1 cellular context compared by ENCODE assay signal in the genomic region with DNA sequence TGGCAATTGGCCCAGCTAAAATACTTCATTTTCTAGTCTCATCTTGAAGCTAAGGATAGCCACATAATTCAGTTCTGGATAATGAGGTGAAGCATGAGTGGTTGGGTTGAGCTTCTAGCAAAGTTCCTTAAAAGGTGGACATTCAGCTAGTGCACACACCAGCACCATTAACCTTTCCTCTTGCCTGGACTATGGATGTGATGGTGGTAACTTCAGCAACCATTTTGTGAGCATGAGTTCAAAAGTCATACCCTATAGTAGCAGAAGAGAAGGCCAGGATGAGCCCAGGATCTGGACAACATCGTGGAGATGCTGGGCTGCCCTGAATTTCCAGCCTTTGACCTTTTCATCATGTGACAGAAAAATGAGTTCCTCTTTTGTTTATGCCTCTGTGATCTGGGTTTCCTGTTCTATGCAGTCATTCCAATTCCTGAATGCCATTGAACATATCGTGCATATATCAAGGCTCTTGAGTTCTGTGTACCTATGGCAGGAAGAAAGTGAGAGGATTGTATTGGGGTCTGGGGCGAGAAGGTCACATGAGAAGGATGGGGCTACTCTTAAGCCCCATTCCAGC.
TF ChIP-seq lines count a peak whose summit lies in the region.

No MANE protein-coding gene starts in this region.

TF ChIP-seq in H1, 55 proteins besides CTCF, POLR2A, EP300 and RAD21 (continued from another document):
- TF ChIP-seq TCF12 (IDR thresholded peaks at IDR 0.05; ENCODE audit: low read depth, low read length) (no peak), RBBP5 (IDR thresholded peaks at IDR 0.05; ENCODE audit: borderline replicate concordance, low read depth, low read length) (no peak), KDM1A (IDR thresholded peaks at IDR 0.05; ENCODE audit: borderline replicate concordance, low read length) (no peak), NANOG (IDR thresholded peaks at IDR 0.05; ENCODE audit: insufficient read depth, low read depth, low read length, poor library complexity, severe bottlenecking) (no peak), SAP30 (IDR thresholded peaks at IDR 0.05; ENCODE audit: insufficient read depth, insufficient replicate concordance, low read length) (no peak), CBX8 (IDR thresholded peaks at IDR 0.05; ENCODE audit: borderline replicate concordance, low read depth, low read length) (no peak), BACH1 (IDR thresholded peaks at IDR 0.05; ENCODE audit: low read length) (no peak), SP4 (IDR thresholded peaks at IDR 0.05; ENCODE audit: low read length) (no peak), KDM5A (IDR thresholded peaks at IDR 0.05; ENCODE audit: low read length) (no peak), CREB1 (IDR thresholded peaks at IDR 0.05) (no peak), CEBPB (IDR thresholded peaks at IDR 0.05; ENCODE audit: low read depth, low read length) (no peak), CBX5 (IDR thresholded peaks at IDR 0.05; ENCODE audit: low read depth, low read length) (no peak), TBP (IDR thresholded peaks at IDR 0.05; ENCODE audit: low read depth, low read length) (no peak), ZNF274 (IDR thresholded peaks at IDR 0.05; ENCODE audit: borderline replicate concordance, extremely low read depth, low read length) (no peak), TEAD4 (IDR thresholded peaks at IDR 0.05; ENCODE audit: low read depth, low read length) (no peak), SRF (IDR thresholded peaks at IDR 0.05; ENCODE audit: low read depth, low read length) (no peak)
- TF ChIP-seq, protein P1, sequence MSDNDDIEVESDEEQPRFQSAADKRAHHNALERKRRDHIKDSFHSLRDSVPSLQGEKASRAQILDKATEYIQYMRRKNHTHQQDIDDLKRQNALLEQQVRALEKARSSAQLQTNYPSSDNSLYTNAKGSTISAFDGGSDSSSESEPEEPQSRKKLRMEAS (IDR thresholded peaks at IDR 0.05) = no peak
